ENCODE assay signal across 8 cellular contexts in genomic region chr5:54520940-54521339, GRCh38. TPM values are rescaled to one million over a fixed set of nuclear protein-coding genes. Genes with fewer than 3 reads are reported as not detected.
DNase-seq lines count a peak whose midpoint lies in the region; ATAC-seq lines count a peak whose summit lies in the region.

No MANE protein-coding gene starts in this region.

- in situ Hi-C loops in HAP-1 (cut with MboI; ENCODE audit: low sequenced_read_pairs), result no loop called here

- peaks cover 8% of the 10 kb centered on the region for H3K27me3 Mint-ChIP-seq in activated T-helper 2 cell treated with anti-CD3 and anti-CD28 coated beads, Interferon-gamma antibody, Interleukin-2, Interleukin-4, amounts not matched to agents 10 μg/mL and 5 μg/mL and 100 μg/mL, durations not matched to agents 14 hours and 24 hours and 36 hours (ENCODE audit: low read depth)

- no peaks in the 10 kb centered on the region for H3K27me3 ChIP-seq in HAP-1 (ENCODE audit: low read depth)
- peaks cover 22% of the 10 kb centered on the region for H3K27me3 ChIP-seq in iPS-15b (ENCODE audit: control insufficient read depth, insufficient read depth, low read length)

- H3K4me3 ChIP-seq in HAP-1 (peak overlapping the region; percentile 30), iPS-15b (ENCODE audit: low read depth, low read length) (peak overlapping the region; percentile 79), skin epidermis (peak overlapping the region; percentile 76 to 98 (median 91))

- H3K4me3 Mint-ChIP-seq in activated T-helper 2 cell treated with anti-CD3 and anti-CD28 coated beads, Interferon-gamma antibody, Interleukin-2, Interleukin-4, amounts not matched to agents 10 μg/mL and 5 μg/mL and 100 μg/mL, durations not matched to agents 14 hours and 24 hours and 36 hours (ENCODE audit: low read depth), result peak overlapping the region; percentile 82

- no peak overlapping the region for H3K27ac Mint-ChIP-seq in activated T-helper 2 cell treated with anti-CD3 and anti-CD28 coated beads, Interferon-gamma antibody, Interleukin-2, Interleukin-4, amounts not matched to agents 10 μg/mL and 5 μg/mL and 100 μg/mL, durations not matched to agents 14 hours and 24 hours and 36 hours

- H3K4me1 Mint-ChIP-seq in activated T-helper 2 cell treated with anti-CD3 and anti-CD28 coated beads, Interferon-gamma antibody, Interleukin-2, Interleukin-4, amounts not matched to agents 10 μg/mL and 5 μg/mL and 100 μg/mL, durations not matched to agents 14 hours and 24 hours and 36 hours (ENCODE audit: low read depth), result peaks cover 48% of the 10 kb centered on the region

- DNase-seq in HAP-1 (ENCODE audit: low spot score in 2 of 2), result peak in 1 of 2 experiments; percentile 22
- no peak for DNase-seq in activated T-helper 2 cell treated with anti-CD3 and anti-CD28 coated beads, Interferon-gamma antibody, Interleukin-2, Interleukin-4, amounts not matched to agents 10 μg/mL and 5 μg/mL and 100 μg/mL, durations not matched to agents 14 hours and 24 hours and 36 hours (ENCODE audit: low spot score)
- DNase-seq in activated gamma-delta T cell (lab: John Stamatoyannopoulos, UW), result no peak
- DNase-seq in activated CD4-positive, CD25-positive, alpha-beta regulatory T cell treated with anti-CD3 and anti-CD28 coated beads, Interleukin-2, amount 50 U/mL, for 72 hours, result no peak
- no peak for DNase-seq in NCI-H1436 treated with DMSO at 0.1 percent for 48 hours (lab: John Stamatoyannopoulos, UW)

- H3K9ac ChIP-seq in iPS-15b (ENCODE audit: low read depth, low read length), result no peak overlapping the region

- intact Hi-C loops in activated T-helper 2 cell treated with anti-CD3 and anti-CD28 coated beads, Interferon-gamma antibody, Interleukin-2, Interleukin-4, amounts not matched to agents 10 μg/mL and 5 μg/mL and 100 μg/mL, durations not matched to agents 14 hours and 24 hours and 36 hours (cut with micrococcal nuclease), result loop anchor here (10.0 kb wide), 1 partner anchor 94 kb away; no protein-coding TSS in a partner anchor

- ATAC-seq in HG02938 (IDR thresholded peaks at IDR 0.05; ENCODE audit: unreplicated experiment), result no peak

- no peaks in the 10 kb centered on the region for H3K9me3 Mint-ChIP-seq in activated T-helper 2 cell treated with anti-CD3 and anti-CD28 coated beads, Interferon-gamma antibody, Interleukin-2, Interleukin-4, amounts not matched to agents 10 μg/mL and 5 μg/mL and 100 μg/mL, durations not matched to agents 14 hours and 24 hours and 36 hours

- H3K36me3 ChIP-seq in HAP-1 (replicated peaks), result peaks cover 3% of the 10 kb centered on the region
- peaks cover 4% of the 10 kb centered on the region for H3K36me3 ChIP-seq in iPS-15b (ENCODE audit: control insufficient read depth, insufficient read depth, low read length)

- H3K36me3 Mint-ChIP-seq in activated T-helper 2 cell treated with anti-CD3 and anti-CD28 coated beads, Interferon-gamma antibody, Interleukin-2, Interleukin-4, amounts not matched to agents 10 μg/mL and 5 μg/mL and 100 μg/mL, durations not matched to agents 14 hours and 24 hours and 36 hours (ENCODE audit: low read depth), result peaks cover 36% of the 10 kb centered on the region

- H3K9me3 ChIP-seq in HAP-1 (no peaks in the 10 kb centered on the region), iPS-15b (ENCODE audit: control insufficient read depth, insufficient read depth, low read length) (no peaks in the 10 kb centered on the region)

- H3K4me1 ChIP-seq in HAP-1, result peaks cover 14% of the 10 kb centered on the region; the same call in 1 of the 2 replicates
- H3K4me1 ChIP-seq in iPS-15b (ENCODE audit: control insufficient read depth, insufficient read depth, low read length), result peaks cover 15% of the 10 kb centered on the region

- H3K27ac ChIP-seq in skin epidermis, result peak overlapping the region in 17 of 21 experiments; percentile 36 to 99 (median 93)

RNA-seq across cellular contexts. Expression of gene SNX18, which starts 3.4 kb away (rescaled TPM):
- 13.3 and 13.4 TPM in 2 replicates for total RNA-seq in activated T-helper 2 cell treated with anti-CD3 and anti-CD28 coated beads, Interferon-gamma antibody, Interleukin-2, Interleukin-4, amounts not matched to agents 10 μg/mL and 5 μg/mL and 100 μg/mL, durations not matched to agents 14 hours and 24 hours and 36 hours

Comparison
In these comparisons a context has a peak if more than half of its experiments do, and no peak if none do; other contexts are left out.
1. H3K4me3 ChIP-seq: peak in every context shown above with its lines; median percentile 91 in skin epidermis; 79 in iPS-15b; 30 in HAP-1.